2 cellular contexts compared by ENCODE assay signal in the genomic region with DNA sequence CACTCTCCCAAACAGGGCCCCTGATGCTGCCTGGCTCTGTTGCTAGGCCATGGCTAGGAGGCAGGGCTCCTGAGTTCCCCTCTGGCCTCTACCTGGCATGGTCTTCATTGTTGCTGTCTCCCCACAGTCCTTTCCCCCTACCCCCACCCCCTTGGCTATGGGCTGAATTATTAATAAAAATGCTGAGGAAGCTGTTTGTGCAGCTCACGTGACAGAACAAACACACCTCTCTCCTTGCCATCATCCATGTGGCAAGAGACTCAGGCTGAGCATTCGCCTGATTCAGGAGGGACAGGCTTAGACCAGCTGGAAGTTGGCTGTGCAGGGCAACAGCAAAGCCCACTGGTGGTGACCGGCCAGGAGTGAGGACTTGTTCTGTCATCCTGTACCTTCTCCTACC.
TF ChIP-seq lines count a peak whose summit lies in the region.

No MANE protein-coding gene starts in this region.

TF ChIP-seq in IMR-90, 13 proteins besides CTCF, POLR2A, EP300 and RAD21:
- no peak for TF ChIP-seq FOS (IDR thresholded peaks at IDR 0.05; ENCODE audit: low read depth, low read length)
- TF ChIP-seq MAFK (IDR thresholded peaks at IDR 0.05; ENCODE audit: low read depth, low read length): peak; percentile 62
TF ChIP-seq in IMR-90: peak in this region for 1.

TF ChIP-seq in K562, 482 proteins besides CTCF, POLR2A, EP300 and RAD21:
- peak; percentile 58; the same call in 1 of the 2 replicates for TF ChIP-seq C11orf30 (IDR thresholded peaks at IDR 0.05; ENCODE audit: low read depth)
- no peak for TF ChIP-seq ZNF445 (CRISPR knock-in tag; IDR thresholded peaks at IDR 0.05; ENCODE audit: low read depth)
- peak; percentile 13; the same call in 1 of the 2 replicates for TF ChIP-seq MAFF (IDR thresholded peaks at IDR 0.05; ENCODE audit: low read length)
- no peak for TF ChIP-seq ZBTB7A (IDR thresholded peaks at IDR 0.05; ENCODE audit: borderline replicate concordance, control insufficient read depth, low read depth, low read length)
- no peak for TF ChIP-seq GABPB1 (CRISPR knock-in tag; IDR thresholded peaks at IDR 0.05)
- peak; percentile 68 for TF ChIP-seq ZNF316 (IDR thresholded peaks at IDR 0.05)
- peak; percentile 48; the same call in 1 of the 2 replicates for TF ChIP-seq MAFG (tag; conservative IDR thresholded peaks at IDR 0.05)
- TF ChIP-seq MAZ (CRISPR knock-in tag; conservative IDR thresholded peaks at IDR 0.05 in 1 of 2, IDR thresholded peaks at IDR 0.05 in 1 of 2): no peak
